ENCODE assay signal across 17 cellular contexts in genomic region chr1:10787274-10787673, GRCh38.
"Had no signal": no experiment of that assay in that cellular context is flagged by ENCODE, and none has a peak within 500 bp of the region (broad histone marks: within the 10 kb centered on the region; RNA-seq: fewer than 3 reads in every experiment).

No MANE protein-coding gene starts in this region.

- H3K27ac ChIP-seq: colonic mucosa, ovary, spleen had no signal

- H3K4me3 Mint-ChIP-seq: activated naive CD8-positive, alpha-beta T cell treated with anti-CD3 and anti-CD28 coated beads for 36 hours; mesothelial cell of epicardium; neural crest cell; stimulated activated memory B cell treated with anti-CD40 and anti-IgM and Interleukin-4, amounts not matched to agents 10 μg/mL and 1 μg/mL and 100 μg/mL, for 72 hours had no signal

- ATAC-seq: stimulated activated memory B cell treated with anti-CD40 and anti-IgM and Interleukin-4, amounts not matched to agents 10 μg/mL and 1 μg/mL and 100 μg/mL, for 72 hours had no signal

- H3K4me1 ChIP-seq: colonic mucosa had no signal

- H3K4me3 ChIP-seq: colonic mucosa, ovary, spleen had no signal

- H3K27ac Mint-ChIP-seq: activated naive CD8-positive, alpha-beta T cell treated with anti-CD3 and anti-CD28 coated beads for 36 hours; mesothelial cell of epicardium; stimulated activated memory B cell treated with anti-CD40 and anti-IgM and Interleukin-4, amounts not matched to agents 10 μg/mL and 1 μg/mL and 100 μg/mL, for 72 hours had no signal

- H3K27me3 ChIP-seq: ovary had no signal

- H3K4me1 Mint-ChIP-seq: activated naive CD8-positive, alpha-beta T cell treated with anti-CD3 and anti-CD28 coated beads for 36 hours; neural crest cell; stimulated activated memory B cell treated with anti-CD40 and anti-IgM and Interleukin-4, amounts not matched to agents 10 μg/mL and 1 μg/mL and 100 μg/mL, for 72 hours had no signal

- H3K36me3 ChIP-seq: colonic mucosa, ovary, spleen had no signal

- H3K36me3 Mint-ChIP-seq: activated naive CD8-positive, alpha-beta T cell treated with anti-CD3 and anti-CD28 coated beads for 36 hours; mesothelial cell of epicardium; stimulated activated memory B cell treated with anti-CD40 and anti-IgM and Interleukin-4, amounts not matched to agents 10 μg/mL and 1 μg/mL and 100 μg/mL, for 72 hours had no signal

- DNase-seq: activated CD4-positive, alpha-beta T cell treated with anti-CD3 and anti-CD28 coated beads, Interleukin-2, amount 50 U/mL, for 1 hour; activated naive CD4-positive, alpha-beta T cell; activated naive CD8-positive, alpha-beta T cell treated with anti-CD3 and anti-CD28 coated beads for 36 hours; amniotic stem cell; colonic mucosa; erythroblast; foreskin melanocyte; glutamatergic neuron; hippocampal formation; islet precursor cell; ovary; spleen; stimulated activated CD4-positive, alpha-beta T cell treated with anti-CD3 and anti-CD28 coated beads, Interleukin-4, amount 100 ng/mL, for 4 hours; T1000 had no signal

- H3K9me3 Mint-ChIP-seq: activated naive CD8-positive, alpha-beta T cell treated with anti-CD3 and anti-CD28 coated beads for 36 hours; mesothelial cell of epicardium; neural crest cell; stimulated activated memory B cell treated with anti-CD40 and anti-IgM and Interleukin-4, amounts not matched to agents 10 μg/mL and 1 μg/mL and 100 μg/mL, for 72 hours had no signal

- H3K9me3 ChIP-seq: colonic mucosa, ovary, spleen had no signal
